1 cellular context compared by ENCODE assay signal in the genomic region with DNA sequence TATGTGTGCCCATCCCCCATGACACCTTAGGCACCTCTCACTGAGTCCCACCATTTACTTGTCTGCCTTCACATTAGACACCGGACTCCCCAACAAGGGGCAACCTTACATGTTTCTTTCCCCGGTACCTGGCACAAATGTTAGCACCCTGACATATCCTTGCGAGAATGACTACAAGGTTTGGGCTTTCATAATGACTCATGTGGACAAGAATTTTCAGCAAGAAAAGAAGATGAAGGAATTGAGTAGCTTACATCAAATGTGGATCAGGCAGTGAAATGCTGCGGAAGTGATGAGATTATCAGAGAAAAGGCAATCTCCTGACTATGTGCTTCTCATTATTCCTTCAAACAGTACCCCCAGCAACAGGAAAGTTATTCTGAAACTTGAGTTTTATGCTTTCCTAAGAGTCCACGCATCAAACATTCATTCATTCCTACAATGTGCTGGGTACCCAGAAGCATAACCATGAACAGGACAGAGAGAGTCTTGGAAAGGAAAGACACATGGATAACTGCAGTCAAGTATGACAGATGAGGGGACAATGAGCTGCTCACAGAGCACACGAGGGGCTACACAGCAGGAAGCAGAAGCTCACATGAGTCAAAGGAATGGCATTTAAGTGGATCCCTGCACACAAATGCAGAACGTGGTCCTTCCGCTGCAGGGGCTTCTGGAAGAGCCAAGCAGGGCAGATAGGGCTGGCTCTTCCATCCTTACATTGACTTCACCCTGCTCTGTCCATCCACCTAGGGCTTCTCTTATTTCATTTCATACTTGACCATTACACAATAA.
TF ChIP-seq lines count a peak whose summit lies in the region.

No MANE protein-coding gene starts in this region.

TF ChIP-seq in GM23338, 12 proteins besides CTCF, POLR2A, EP300 and RAD21 (continued from another document):
- TF ChIP-seq, protein P1, sequence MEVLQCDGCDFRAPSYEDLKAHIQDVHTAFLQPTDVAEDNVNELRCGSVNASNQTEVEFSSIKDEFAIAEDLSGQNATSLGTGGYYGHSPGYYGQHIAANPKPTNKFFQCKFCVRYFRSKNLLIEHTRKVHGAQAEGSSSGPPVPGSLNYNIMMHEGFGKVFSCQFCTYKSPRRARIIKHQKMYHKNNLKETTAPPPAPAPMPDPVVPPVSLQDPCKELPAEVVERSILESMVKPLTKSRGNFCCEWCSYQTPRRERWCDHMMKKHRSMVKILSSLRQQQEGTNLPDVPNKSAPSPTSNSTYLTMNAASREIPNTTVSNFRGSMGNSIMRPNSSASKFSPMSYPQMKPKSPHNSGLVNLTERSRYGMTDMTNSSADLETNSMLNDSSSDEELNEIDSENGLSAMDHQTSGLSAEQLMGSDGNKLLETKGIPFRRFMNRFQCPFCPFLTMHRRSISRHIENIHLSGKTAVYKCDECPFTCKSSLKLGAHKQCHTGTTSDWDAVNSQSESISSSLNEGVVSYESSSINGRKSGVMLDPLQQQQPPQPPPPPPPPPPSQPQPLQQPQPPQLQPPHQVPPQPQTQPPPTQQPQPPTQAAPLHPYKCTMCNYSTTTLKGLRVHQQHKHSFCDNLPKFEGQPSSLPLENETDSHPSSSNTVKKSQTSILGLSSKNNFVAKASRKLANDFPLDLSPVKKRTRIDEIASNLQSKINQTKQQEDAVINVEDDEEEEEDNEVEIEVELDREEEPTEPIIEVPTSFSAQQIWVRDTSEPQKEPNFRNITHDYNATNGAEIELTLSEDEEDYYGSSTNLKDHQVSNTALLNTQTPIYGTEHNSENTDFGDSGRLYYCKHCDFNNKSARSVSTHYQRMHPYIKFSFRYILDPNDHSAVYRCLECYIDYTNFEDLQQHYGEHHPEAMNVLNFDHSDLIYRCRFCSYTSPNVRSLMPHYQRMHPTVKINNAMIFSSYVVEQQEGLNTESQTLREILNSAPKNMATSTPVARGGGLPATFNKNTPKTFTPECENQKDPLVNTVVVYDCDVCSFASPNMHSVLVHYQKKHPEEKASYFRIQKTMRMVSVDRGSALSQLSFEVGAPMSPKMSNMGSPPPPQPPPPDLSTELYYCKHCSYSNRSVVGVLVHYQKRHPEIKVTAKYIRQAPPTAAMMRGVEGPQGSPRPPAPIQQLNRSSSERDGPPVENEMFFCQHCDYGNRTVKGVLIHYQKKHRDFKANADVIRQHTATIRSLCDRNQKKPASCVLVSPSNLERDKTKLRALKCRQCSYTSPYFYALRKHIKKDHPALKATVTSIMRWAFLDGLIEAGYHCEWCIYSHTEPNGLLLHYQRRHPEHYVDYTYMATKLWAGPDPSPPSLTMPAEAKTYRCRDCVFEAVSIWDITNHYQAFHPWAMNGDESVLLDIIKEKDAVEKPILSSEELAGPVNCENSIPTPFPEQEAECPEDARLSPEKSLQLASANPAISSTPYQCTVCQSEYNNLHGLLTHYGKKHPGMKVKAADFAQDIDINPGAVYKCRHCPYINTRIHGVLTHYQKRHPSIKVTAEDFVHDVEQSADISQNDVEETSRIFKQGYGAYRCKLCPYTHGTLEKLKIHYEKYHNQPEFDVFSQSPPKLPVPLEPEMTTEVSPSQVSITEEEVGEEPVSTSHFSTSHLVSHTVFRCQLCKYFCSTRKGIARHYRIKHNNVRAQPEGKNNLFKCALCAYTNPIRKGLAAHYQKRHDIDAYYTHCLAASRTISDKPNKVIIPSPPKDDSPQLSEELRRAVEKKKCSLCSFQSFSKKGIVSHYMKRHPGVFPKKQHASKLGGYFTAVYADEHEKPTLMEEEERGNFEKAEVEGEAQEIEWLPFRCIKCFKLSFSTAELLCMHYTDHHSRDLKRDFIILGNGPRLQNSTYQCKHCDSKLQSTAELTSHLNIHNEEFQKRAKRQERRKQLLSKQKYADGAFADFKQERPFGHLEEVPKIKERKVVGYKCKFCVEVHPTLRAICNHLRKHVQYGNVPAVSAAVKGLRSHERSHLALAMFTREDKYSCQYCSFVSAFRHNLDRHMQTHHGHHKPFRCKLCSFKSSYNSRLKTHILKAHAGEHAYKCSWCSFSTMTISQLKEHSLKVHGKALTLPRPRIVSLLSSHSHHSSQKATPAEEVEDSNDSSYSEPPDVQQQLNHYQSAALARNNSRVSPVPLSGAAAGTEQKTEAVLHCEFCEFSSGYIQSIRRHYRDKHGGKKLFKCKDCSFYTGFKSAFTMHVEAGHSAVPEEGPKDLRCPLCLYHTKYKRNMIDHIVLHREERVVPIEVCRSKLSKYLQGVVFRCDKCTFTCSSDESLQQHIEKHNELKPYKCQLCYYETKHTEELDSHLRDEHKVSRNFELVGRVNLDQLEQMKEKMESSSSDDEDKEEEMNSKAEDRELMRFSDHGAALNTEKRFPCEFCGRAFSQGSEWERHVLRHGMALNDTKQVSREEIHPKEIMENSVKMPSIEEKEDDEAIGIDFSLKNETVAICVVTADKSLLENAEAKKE (CRISPR knock-in tag; IDR thresholded peaks at IDR 0.05), result no peak
- no peak for TF ChIP-seq EZH2 (IDR thresholded peaks at IDR 0.05; ENCODE audit: low read depth, unreplicated experiment)
- no peak for TF ChIP-seq POLR2AphosphoS5 (IDR thresholded peaks at IDR 0.05; ENCODE audit: low read depth)
- no peak for TF ChIP-seq ZNF331 (CRISPR knock-in tag; IDR thresholded peaks at IDR 0.05; ENCODE audit: low read depth)
- no peak for TF ChIP-seq ZNF114 (CRISPR knock-in tag; IDR thresholded peaks at IDR 0.05)
